ENCODE assay signal across 8 cellular contexts in the genomic region with DNA sequence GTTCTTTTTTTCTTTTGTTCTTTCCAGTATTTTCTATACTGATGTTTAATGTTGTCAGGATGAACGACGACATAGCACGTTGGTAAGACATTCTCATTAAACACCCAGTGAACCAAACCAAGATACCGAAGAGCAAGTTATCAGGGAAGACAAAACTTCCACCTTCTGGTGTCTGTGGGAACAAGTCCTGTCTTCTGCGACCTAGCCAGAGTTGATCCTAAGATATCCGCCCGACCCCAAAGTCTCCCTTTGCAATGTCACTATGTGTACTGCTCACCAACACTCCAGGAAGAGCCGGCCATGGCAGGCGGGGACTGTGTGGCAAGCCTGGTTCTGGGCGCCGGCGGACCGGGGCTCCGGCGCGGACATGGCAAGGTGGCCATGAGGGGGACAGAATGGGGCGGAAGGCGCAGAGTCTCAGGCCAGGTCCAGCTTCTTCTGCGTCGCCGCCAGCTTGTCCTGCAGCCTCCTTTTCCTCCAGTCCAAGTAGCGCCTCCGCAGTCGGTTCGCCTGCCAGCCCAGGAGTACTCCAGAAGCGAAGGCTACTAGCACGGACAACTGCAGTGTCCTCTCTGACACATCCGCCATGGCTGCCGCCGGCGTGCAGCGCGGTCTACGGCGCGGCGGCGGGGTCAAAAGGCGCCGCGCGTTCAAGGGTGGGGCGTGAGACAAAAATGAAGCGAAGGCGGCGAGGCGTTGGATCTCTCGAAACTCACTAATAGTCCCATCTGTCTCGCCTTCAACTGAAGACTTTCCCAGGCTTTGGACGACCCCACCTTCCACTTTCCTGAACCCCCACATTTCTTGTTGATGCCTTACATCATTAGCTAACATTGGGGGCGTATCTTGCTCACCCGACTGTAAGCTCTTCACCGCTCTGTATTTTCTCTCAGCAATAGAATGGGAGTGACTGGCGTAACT. TPM values are rescaled to one million over a fixed set of nuclear protein-coding genes. Genes with fewer than 3 reads are reported as not detected.
DNase-seq lines count a peak whose midpoint lies in the region; ATAC-seq and TF ChIP-seq lines count a peak whose summit lies in the region.

TSS of gene MTLN (minus strand) at position 610 of the 921 bp plus-strand sequence. CDS start at position 588, 22 bp downstream.

- H3K4me3 ChIP-seq in GM12864 (ENCODE audit: low read depth, low read length), result peak within 1 kb of the TSS; percentile 89
- peak within 1 kb of the TSS; percentile 91 for H3K4me3 ChIP-seq in NB4 (ENCODE audit: low read depth, low read length)
- peak within 1 kb of the TSS; percentile 93 for H3K4me3 ChIP-seq in adipocyte (ENCODE audit: low read length)
- H3K4me3 ChIP-seq in cardiac muscle cell, result peak within 1 kb of the TSS; percentile 49
- H3K4me3 ChIP-seq in upper lobe of left lung, result peak within 1 kb of the TSS; percentile 54 to 97 (median 73)

- H3K9me3 ChIP-seq in adipocyte (ENCODE audit: control insufficient read depth, low read length) (no peaks in the 10 kb centered on the region), cardiac muscle cell (ENCODE audit: low read depth) (no peaks in the 10 kb centered on the region), upper lobe of left lung (peaks cover 0 to 5% (median 0%) of the 10 kb centered on the region in 4 donors)

- WGBS in upper lobe of left lung, 2 donors, result 2 to 15% methylated on average over 17 to 54 of the region's 54 CpGs

- intact Hi-C loops in posterior cingulate gyrus (cut with DNase I), result loop anchor here (1.0 kb wide), 1 partner anchor 8 kb away; no protein-coding TSS in a partner anchor

- TF ChIP-seq POLR2A in NB4 (IDR thresholded peaks at IDR 0.05; ENCODE audit: extremely low read depth, insufficient read length), result peak; percentile 89
- peak in 3 of 4 donors; percentile 35 to 80 (median 42) for TF ChIP-seq POLR2A in upper lobe of left lung (IDR thresholded peaks at IDR 0.05)

- H3K27me3 ChIP-seq in adipocyte (replicated peaks; ENCODE audit: control insufficient read depth, insufficient read depth, low read length) (no peaks in the 10 kb centered on the region), cardiac muscle cell (no peaks in the 10 kb centered on the region), upper lobe of left lung (no peaks in the 10 kb centered on the region)

- peak within 1 kb of the TSS; percentile 17 for H3K27ac ChIP-seq in cardiac muscle cell
- peak within 1 kb of the TSS; percentile 80 to 81 (median 80) for H3K27ac ChIP-seq in upper lobe of left lung

- ATAC-seq in HG02571 (IDR thresholded peaks at IDR 0.05; ENCODE audit: unreplicated experiment) (peak; percentile 86), upper lobe of left lung (ENCODE audit: low FRiP score in 2 of 2) (peak; percentile 95 to 97)

- TF ChIP-seq CTCF in GM12864 (IDR thresholded peaks at IDR 0.05; ENCODE audit: low read depth, low read length, missing control alignments), result no peak
- TF ChIP-seq CTCF in NB4 (IDR thresholded peaks at IDR 0.05; ENCODE audit: low read depth, low read length), result no peak
- no peak for TF ChIP-seq CTCF in cardiac muscle cell (IDR thresholded peaks at IDR 0.05; ENCODE audit: low read depth, low read length)
- peak in 2 of 6 experiments; percentile 24 to 29 for TF ChIP-seq CTCF in upper lobe of left lung (IDR thresholded peaks at IDR 0.05)

- peaks cover 18% of the 10 kb centered on the region for H3K4me1 ChIP-seq in adipocyte (ENCODE audit: control insufficient read depth, insufficient read depth, low read length)
- no peaks in the 10 kb centered on the region for H3K4me1 ChIP-seq in cardiac muscle cell (ENCODE audit: low read depth)
- peaks cover 5 to 16% (median 8%) of the 10 kb centered on the region in 4 donors for H3K4me1 ChIP-seq in upper lobe of left lung

- peaks cover 11% of the 10 kb centered on the region for H3K36me3 ChIP-seq in adipocyte (ENCODE audit: control insufficient read depth, insufficient read depth, low read length, severe bottlenecking)
- no peaks in the 10 kb centered on the region for H3K36me3 ChIP-seq in cardiac muscle cell
- peaks cover 0 to 10% (median 3%) of the 10 kb centered on the region in 4 donors for H3K36me3 ChIP-seq in upper lobe of left lung

- peak in 1 of 4 donors; percentile 58 for TF ChIP-seq EP300 in upper lobe of left lung (IDR thresholded peaks at IDR 0.05)

- peak within 1 kb of the TSS; percentile 93 for H3K9ac ChIP-seq in adipocyte (ENCODE audit: low read length)

- DNase-seq in GM12864 (ENCODE audit: low read depth), result peak; percentile 29
- peak; percentile 86 for DNase-seq in NB4 (ENCODE audit: low read depth)
- peak; percentile 59 for DNase-seq in T follicular helper cell (ENCODE audit: low read depth)
- DNase-seq in adipocyte (ENCODE audit: low read depth), result peak; percentile 84
- DNase-seq in cardiac muscle cell (ENCODE audit: low read depth in 1 of 2, low spot score in 1 of 2), result peak; percentile 73 to 74
- peak; percentile 63 to 96 (median 72) for DNase-seq in posterior cingulate gyrus
- peak; percentile 72 to 97 for DNase-seq in upper lobe of left lung

RNA-seq across cellular contexts. Expression of gene MTLN, which starts in this region (rescaled TPM):
- total RNA-seq in cardiac muscle cell (65.7 and 84.2 TPM in 2 replicates), upper lobe of left lung (100 to 1,000 TPM in 1 of 6 donors, 10 to 100 TPM in 5; 25.1 to 113 (median 59.4) TPM)
- polyA plus RNA-seq in cardiac muscle cell, result 75.7 and 79.6 TPM in 2 replicates

Comparison
In these comparisons a context has a peak if more than half of its experiments do, and no peak if none do; other contexts are left out.
1. Peak in every context shown above with its lines: DNase-seq, ATAC-seq, H3K4me3 ChIP-seq and H3K27ac ChIP-seq.
2. DNase-seq: peak in every context shown above with its lines; median percentile 86 in NB4; 84 in upper lobe of left lung; 84 in adipocyte; 74 in cardiac muscle cell; 72 in posterior cingulate gyrus; 59 in T follicular helper cell; 29 in GM12864.